In the genomic region with DNA sequence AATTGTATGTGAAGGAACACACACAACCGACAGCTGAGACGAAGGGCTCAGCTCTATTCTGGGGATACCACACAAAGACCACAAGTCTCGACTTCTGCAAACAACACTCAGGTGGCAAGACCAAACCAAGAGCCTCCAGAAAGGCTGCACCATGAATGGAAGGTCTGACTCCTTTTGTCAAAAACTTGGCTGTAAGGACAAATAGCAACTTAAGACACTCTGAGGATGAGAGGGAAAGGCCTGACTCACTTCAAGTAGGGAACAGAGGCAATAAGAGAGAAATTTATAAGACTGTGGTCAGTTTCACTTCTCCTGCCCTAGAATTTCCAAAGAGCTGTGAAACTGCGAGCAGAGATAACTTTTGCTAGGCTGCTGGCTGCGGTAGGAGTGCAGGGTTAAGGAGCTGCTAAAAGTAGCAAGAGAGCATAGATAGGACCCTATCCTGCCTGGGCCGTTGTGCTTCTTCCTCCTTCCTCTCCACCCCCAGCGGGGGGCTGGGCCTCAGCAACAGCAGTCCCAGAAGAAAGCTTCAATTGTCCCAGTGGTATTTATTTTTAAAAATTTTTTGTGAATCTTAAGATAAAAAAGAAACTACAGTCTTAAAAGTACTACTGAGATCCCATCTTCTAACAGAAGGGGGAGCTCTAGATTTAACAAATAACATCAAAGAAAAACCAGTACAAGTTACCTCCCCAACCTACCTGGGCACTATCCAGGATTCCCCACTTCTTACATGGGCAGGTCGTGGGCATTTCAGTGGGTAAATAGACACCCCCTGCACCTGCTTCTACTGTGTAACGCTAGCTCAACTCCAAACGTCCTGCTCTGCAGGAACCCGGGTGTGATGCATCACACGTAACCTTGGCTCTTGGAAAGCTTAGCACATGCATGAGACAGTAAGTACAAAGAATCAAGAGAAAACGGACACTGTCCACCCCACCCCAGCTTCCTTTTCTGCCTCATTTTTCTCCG, we compare ENCODE assay signal across 7 cellular contexts.
DNase-seq lines count a peak whose midpoint lies in the region; ATAC-seq and TF ChIP-seq lines count a peak whose summit lies in the region.

No MANE protein-coding gene starts in this region.

- 28 to 31% methylated on average over 14 of the region's 14 CpGs for WGBS in body of pancreas, 2 donors
- 18 to 23% (median 18%) methylated on average over 14 of the region's 14 CpGs for WGBS in spleen, 5 donors

- H3K27me3 ChIP-seq in HL-60 (ENCODE audit: insufficient read depth, poor library complexity, severe bottlenecking) = no peaks in the 10 kb centered on the region
- no peaks in the 10 kb centered on the region for H3K27me3 ChIP-seq in body of pancreas
- no peaks in the 10 kb centered on the region for H3K27me3 ChIP-seq in spleen (replicated peaks in 1 of 7)

- intact Hi-C loops in body of pancreas (cut with DNase I) (loop anchor here (5.0 kb wide), 1 partner anchor 206 kb away; no protein-coding TSS in a partner anchor), spleen (cut with DNase I; ENCODE audit: low total_unique reads) (loop anchor here (5.0 kb wide), 1 partner anchor 206 kb away; no protein-coding TSS in a partner anchor)

- H3K27ac ChIP-seq in HL-60 (replicated peaks) = peak overlapping the region; percentile 57
- H3K27ac ChIP-seq in body of pancreas = peak overlapping the region in 2 of 4 donors; percentile 15 to 50
- H3K27ac ChIP-seq in spleen = peak overlapping the region; percentile 58 to 81 (median 76)

- H3K9me3 ChIP-seq in body of pancreas (no peaks in the 10 kb centered on the region), spleen (no peaks in the 10 kb centered on the region)

- H3K4me1 ChIP-seq in body of pancreas (peaks cover 13% of the 10 kb centered on the region), spleen (peaks cover 37 to 100% (median 88%) of the 10 kb centered on the region in 6 donors)

- TF ChIP-seq POLR2A in body of pancreas (IDR thresholded peaks at IDR 0.05) = no peak
- no peak for TF ChIP-seq POLR2A in spleen (IDR thresholded peaks at IDR 0.05)

- H3K4me3 ChIP-seq in HL-60 (replicated peaks; ENCODE audit: insufficient read depth, low read length) = peak overlapping the region; percentile 4; the same call in 1 of the 2 replicates
- no peak overlapping the region for H3K4me3 ChIP-seq in body of pancreas
- H3K4me3 ChIP-seq in spleen = peak overlapping the region in 4 of 8 donors; percentile 11 to 45 (median 20)

- DNase-seq in EL (peak; percentile 51), HL-60 (ENCODE audit: low read depth in 1 of 2, low spot score in 1 of 2) (peak; percentile 85 to 87), OCI-M1 (lab: John Stamatoyannopoulos, UW) (peak; percentile 98), body of pancreas (peak in 2 of 4 donors; percentile 28 to 36), inferior parietal cortex (ENCODE audit: extremely low spot score) (peak; percentile 79), spleen (no peak)

- TF ChIP-seq CTCF in HL-60 (IDR thresholded peaks at IDR 0.05; ENCODE audit: insufficient read depth, low read length) (peak; percentile 6), body of pancreas (IDR thresholded peaks at IDR 0.05) (peak; percentile 44 to 76 (median 70)), spleen (IDR thresholded peaks at IDR 0.05 in 8 of 11, conservative IDR thresholded peaks at IDR 0.05 in 3 of 11) (peak; percentile 26 to 80 (median 66))

- H3K36me3 ChIP-seq in body of pancreas (replicated peaks in 1 of 2; ENCODE audit: insufficient read depth in 1 of 2, low read depth in 2 of 2) (no peaks in the 10 kb centered on the region), spleen (peaks cover 0 to 59% (median 18%) of the 10 kb centered on the region in 6 donors)

- ATAC-seq in GM19452 (IDR thresholded peaks at IDR 0.05; ENCODE audit: unreplicated experiment) (peak; percentile 66), body of pancreas (peak; percentile 83)

Comparison
In these comparisons a context has a peak if more than half of its experiments do, and no peak if none do; other contexts are left out.
1. CTCF ChIP-seq: peak in every context shown above with its lines; median percentile 70 in body of pancreas; 66 in spleen; 6 in HL-60.